ENCODE assay signal across 1 cellular context in the genomic region with DNA sequence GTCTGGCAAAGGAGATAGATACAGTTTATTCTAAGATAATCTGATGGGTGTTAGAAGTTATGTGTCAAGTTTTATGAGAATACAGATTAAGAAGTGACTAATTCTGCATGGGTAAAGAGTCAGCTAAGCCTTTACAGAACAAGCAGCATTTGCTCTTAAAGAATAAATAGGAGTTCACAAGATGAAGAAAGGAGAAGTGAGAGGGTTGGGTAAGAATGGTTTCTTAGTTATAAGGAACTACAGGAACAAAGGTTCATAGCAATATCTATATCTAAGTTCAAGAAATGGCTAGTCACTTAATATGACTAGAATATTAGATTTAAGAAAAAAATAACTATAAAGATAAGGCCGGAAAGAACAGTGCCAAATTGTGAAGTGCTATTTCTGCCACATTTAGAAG.
TF ChIP-seq lines count a peak whose summit lies in the region.

No MANE protein-coding gene starts in this region.

TF ChIP-seq in GM12878, 131 proteins besides CTCF, POLR2A, EP300 and RAD21:
- TF ChIP-seq ZNF384 (IDR thresholded peaks at IDR 0.05; ENCODE audit: borderline replicate concordance, low read depth, low read length) (no peak), SPI1 (IDR thresholded peaks at IDR 0.05; ENCODE audit: borderline replicate concordance, insufficient read depth, low read depth, low read length) (peak; percentile 16; the same call in 1 of the 2 replicates), FOXM1 (IDR thresholded peaks at IDR 0.05; ENCODE audit: low read depth, low read length) (no peak)
